ENCODE assay signal across 28 cellular contexts in genomic region chr13:21719463-21719862, GRCh38. TPM values are rescaled to one million over a fixed set of nuclear protein-coding genes. Genes with fewer than 3 reads are reported as not detected.
"Had no signal": no experiment of that assay in that cellular context is flagged by ENCODE, and none has a peak within 500 bp of the region (broad histone marks: within the 10 kb centered on the region; RNA-seq: fewer than 3 reads in every experiment).

No MANE protein-coding gene starts in this region.

- H3K27me3 ChIP-seq: ascending aorta, body of pancreas, SJSA1 had no signal

- H3K27ac ChIP-seq: ascending aorta, body of pancreas, SJSA1 had no signal

- H3K36me3 ChIP-seq: ascending aorta, SJSA1 had no signal

- DNase-seq: activated CD4-positive, alpha-beta T cell treated with anti-CD3 and anti-CD28 coated beads for 48 hours; activated CD4-positive, alpha-beta T cell treated with anti-CD3 and anti-CD28 coated beads, Interleukin-2, amount 50 U/mL, for 4 hours; activated CD4-positive, CD25-positive, alpha-beta regulatory T cell treated with anti-CD3 and anti-CD28 coated beads, Interleukin-2, amount 50 U/mL, for 72 hours; activated CD8-positive, alpha-beta memory T cell treated with anti-CD3 and anti-CD28 coated beads, Interleukin-2, amount 50 U/mL, for 48 hours; activated CD8-positive, alpha-beta T cell treated with anti-CD3 and anti-CD28 coated beads, Interleukin-2, amount 10 ng/mL, durations not matched to agents 7 days and 5 days; activated effector memory CD4-positive, alpha-beta T cell treated with Interleukin-2 at 50 U/mL for 16 hours; activated naive CD4-positive, alpha-beta T cell; activated naive CD8-positive, alpha-beta T cell treated with anti-CD3 and anti-CD28 coated beads, Interleukin-2, amount 50 U/mL, for 24 hours; activated T-cell treated with anti-CD3 and anti-CD28 coated beads, Interleukin-2, amount 50 U/mL, for 1 hour; amniotic stem cell; body of pancreas; KG1; NCI-H1048; NCI-H1417; NCI-H1930; NCI-H446 treated with DMSO at 0.1 percent for 48 hours; NCI-H69; PC-3; SHP77; SW 1271; T-helper 9 cell had no signal

- H3K4me1 ChIP-seq: ascending aorta, body of pancreas had no signal

- H3K4me3 ChIP-seq: ascending aorta, body of pancreas, SJSA1 had no signal

- H3K9me3 ChIP-seq: ascending aorta, body of pancreas, SJSA1 had no signal

- ATAC-seq: activated CD8-positive, alpha-beta T cell treated with anti-CD3 and anti-CD28 coated beads, Interleukin-2, amount 10 ng/mL, durations not matched to agents 7 days and 5 days; activated naive CD4-positive, alpha-beta T cell treated with anti-CD3 and anti-CD28 coated beads, Interleukin-2, amount 50 U/mL, for 72 hours; activated naive CD8-positive, alpha-beta T cell treated with anti-CD3 and anti-CD28 coated beads, Interleukin-2, amount 50 U/mL, for 24 hours; body of pancreas; PC-3; SK-N-SH treated with all-trans-retinoic acid at 6 μM for 48 hours; WTC11 had no signal

RNA-seq across cellular contexts. Expression of gene FGF9, which starts 48.6 kb away (rescaled TPM):
- total RNA-seq: ascending aorta, LHCN-M2, M059J, PC-3 had no signal
